ENCODE assay signal across 12 cellular contexts in the genomic region with DNA sequence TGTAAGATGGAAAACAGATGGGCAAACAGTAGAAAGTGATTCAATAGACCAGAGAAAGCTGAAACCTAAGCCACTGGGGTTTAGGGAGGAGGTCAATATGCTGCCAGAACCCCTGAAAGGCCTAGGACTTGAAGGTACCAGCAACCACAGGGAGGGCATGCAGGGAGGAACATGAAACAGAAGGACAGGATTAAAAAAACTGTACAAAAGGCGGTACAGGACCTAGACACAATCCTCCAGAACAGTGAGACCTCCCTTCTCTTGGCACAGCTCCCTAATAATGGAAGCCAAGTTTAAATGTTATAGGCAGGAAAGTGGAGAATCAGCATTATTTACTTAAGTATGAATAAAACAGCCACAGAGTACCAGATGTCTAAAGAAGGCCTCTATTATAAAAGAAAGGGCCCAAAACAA.
DNase-seq lines count a peak whose midpoint lies in the region; ATAC-seq, FAIRE-seq and TF ChIP-seq lines count a peak whose summit lies in the region.
"Had no signal": no experiment of that assay in that cellular context is flagged by ENCODE, and none has a peak within 500 bp of the region (broad histone marks: within the 10 kb centered on the region; RNA-seq: fewer than 3 reads in every experiment).

No MANE protein-coding gene starts in this region.

- peak overlapping the region; percentile 53 for H3K27ac Mint-ChIP-seq in stimulated activated naive CD8-positive, alpha-beta T cell treated with anti-CD3 and anti-CD28 coated beads, Interleukin-15, Interleukin-2, amounts not matched to agents 100 ng/mL and 50 ng/mL, for 24 hours
- no peak overlapping the region for H3K27ac Mint-ChIP-seq in stimulated activated naive CD8-positive, alpha-beta T cell treated with anti-CD3 and anti-CD28 coated beads, Interleukin-15, amount 100 ng/mL, for 72 hours
- peak overlapping the region in 2 of 7 donors; percentile 25 to 34 for H3K27ac Mint-ChIP-seq in CD14-positive monocyte

- H3K9me3 Mint-ChIP-seq in stimulated activated naive CD8-positive, alpha-beta T cell treated with anti-CD3 and anti-CD28 coated beads, Interleukin-15, Interleukin-2, amounts not matched to agents 100 ng/mL and 50 ng/mL, for 24 hours: no peaks in the 10 kb centered on the region
- no peaks in the 10 kb centered on the region for H3K9me3 Mint-ChIP-seq in stimulated activated naive CD8-positive, alpha-beta T cell treated with anti-CD3 and anti-CD28 coated beads, Interleukin-15, amount 100 ng/mL, for 72 hours
- H3K9me3 Mint-ChIP-seq in CD14-positive monocyte: no peaks in the 10 kb centered on the region

- FAIRE-seq in RCC 7860 (lab: Jason Lieb, UNC): no peak

- TF ChIP-seq CTCF in fibroblast of villous mesenchyme (IDR thresholded peaks at IDR 0.05; ENCODE audit: insufficient read depth, low read depth, low read length): no peak
- no peak for TF ChIP-seq CTCF in CD14-positive monocyte (IDR thresholded peaks at IDR 0.05)

- H3K4me1 Mint-ChIP-seq in stimulated activated naive CD8-positive, alpha-beta T cell treated with anti-CD3 and anti-CD28 coated beads, Interleukin-15, Interleukin-2, amounts not matched to agents 100 ng/mL and 50 ng/mL, for 24 hours (ENCODE audit: low read depth): no peaks in the 10 kb centered on the region
- no peaks in the 10 kb centered on the region for H3K4me1 Mint-ChIP-seq in stimulated activated naive CD8-positive, alpha-beta T cell treated with anti-CD3 and anti-CD28 coated beads, Interleukin-15, amount 100 ng/mL, for 72 hours
- H3K4me1 Mint-ChIP-seq in CD14-positive monocyte: no peaks in the 10 kb centered on the region

- intact Hi-C loops in CD14-positive monocyte (cut with micrococcal nuclease): no loop called here

- no peaks in the 10 kb centered on the region for H3K27me3 Mint-ChIP-seq in stimulated activated naive CD8-positive, alpha-beta T cell treated with anti-CD3 and anti-CD28 coated beads, Interleukin-15, Interleukin-2, amounts not matched to agents 100 ng/mL and 50 ng/mL, for 24 hours
- H3K27me3 Mint-ChIP-seq in stimulated activated naive CD8-positive, alpha-beta T cell treated with anti-CD3 and anti-CD28 coated beads, Interleukin-15, amount 100 ng/mL, for 72 hours: no peaks in the 10 kb centered on the region
- H3K27me3 Mint-ChIP-seq in CD14-positive monocyte (ENCODE audit: low read depth in 3 of 3): peaks cover 0 to 2% (median 0%) of the 10 kb centered on the region in 3 donors

- no peak overlapping the region for H3K4me3 ChIP-seq in fibroblast of villous mesenchyme (ENCODE audit: low read depth, low read length)
- H3K4me3 ChIP-seq: ovary, PC-9 had no signal

- H3K4me3 Mint-ChIP-seq in stimulated activated naive CD8-positive, alpha-beta T cell treated with anti-CD3 and anti-CD28 coated beads, Interleukin-15, Interleukin-2, amounts not matched to agents 100 ng/mL and 50 ng/mL, for 24 hours: no peak overlapping the region
- no peak overlapping the region for H3K4me3 Mint-ChIP-seq in stimulated activated naive CD8-positive, alpha-beta T cell treated with anti-CD3 and anti-CD28 coated beads, Interleukin-15, amount 100 ng/mL, for 72 hours
- H3K4me3 Mint-ChIP-seq in CD14-positive monocyte: no peak overlapping the region

- H3K36me3 Mint-ChIP-seq in stimulated activated naive CD8-positive, alpha-beta T cell treated with anti-CD3 and anti-CD28 coated beads, Interleukin-15, Interleukin-2, amounts not matched to agents 100 ng/mL and 50 ng/mL, for 24 hours (ENCODE audit: low read depth): peaks cover 43% of the 10 kb centered on the region
- peaks cover 60 to 73% of the 10 kb centered on the region in 2 donors for H3K36me3 Mint-ChIP-seq in CD14-positive monocyte

- DNase-seq in stimulated activated naive CD8-positive, alpha-beta T cell treated with anti-CD3 and anti-CD28 coated beads, Interleukin-15, amount 100 ng/mL, for 72 hours: no peak
- DNase-seq in fibroblast of villous mesenchyme (ENCODE audit: low read depth) (peak; percentile 23), CD14-positive monocyte (ENCODE audit: low spot score) (no peak), RCC 7860 (ENCODE audit: low spot score) (no peak)
- DNase-seq: activated effector memory CD4-positive, alpha-beta T cell treated with anti-CD3 and anti-CD28 coated beads, Interleukin-2, amount 50 U/mL, for 16 hours; BE2C; ovary; PC-9 had no signal

- ATAC-seq in stimulated activated naive CD8-positive, alpha-beta T cell treated with anti-CD3 and anti-CD28 coated beads, Interleukin-15, amount 100 ng/mL, for 72 hours: no peak
- ATAC-seq in SK-N-SH treated with all-trans-retinoic acid at 6 μM for 48 hours (peak; percentile 83), GM19023 (IDR thresholded peaks at IDR 0.05; ENCODE audit: unreplicated experiment) (no peak), GM19035 (IDR thresholded peaks at IDR 0.05; ENCODE audit: unreplicated experiment) (no peak)

TF ChIP-seq in SK-N-SH treated with all-trans-retinoic acid at 6 μM for 48 hours, 23 proteins besides CTCF, POLR2A, EP300 and RAD21:
- TF ChIP-seq ZC3H10 (CRISPR knock-in tag; IDR thresholded peaks at IDR 0.05): no peak
